In the genomic region with DNA sequence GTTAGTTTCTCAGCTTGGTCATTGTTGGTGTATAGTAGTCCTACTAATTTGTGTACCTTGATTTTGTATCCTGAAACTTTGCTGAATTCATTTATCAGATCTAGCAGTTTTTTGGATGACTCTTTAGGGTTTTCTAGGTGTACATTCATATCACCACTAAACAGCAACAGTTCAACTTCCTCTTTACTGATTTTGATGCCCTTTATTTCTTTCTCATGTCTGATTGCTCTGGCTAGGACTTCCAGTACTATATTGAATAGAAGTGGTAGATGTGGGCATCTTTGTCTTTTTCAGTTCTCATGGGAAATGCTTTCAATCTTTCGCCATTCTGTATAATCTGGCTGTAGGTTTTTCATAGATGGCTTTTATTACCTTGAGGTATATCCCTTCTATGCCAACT, we compare ENCODE assay signal across 18 cellular contexts.
DNase-seq lines count a peak whose midpoint lies in the region; ATAC-seq and TF ChIP-seq lines count a peak whose summit lies in the region.
"Had no signal": no experiment of that assay in that cellular context is flagged by ENCODE, and none has a peak within 500 bp of the region (broad histone marks: within the 10 kb centered on the region; RNA-seq: fewer than 3 reads in every experiment).

No MANE protein-coding gene starts in this region.

- intact Hi-C loops in ascending aorta (cut with DNase I): no loop called here

- H3K9me3 ChIP-seq in ascending aorta: peaks cover 0 to 11% of the 10 kb centered on the region in 2 donors
- H3K9me3 ChIP-seq: Caco-2, HAP-1 had no signal

- H3K4me3 Mint-ChIP-seq in stimulated activated naive B cell treated with anti-CD40 and anti-IgM and Interleukin-4, amounts not matched to agents 10 μg/mL and 1 μg/mL and 100 μg/mL, for 72 hours: no peak overlapping the region
- H3K4me3 Mint-ChIP-seq in HFFc6: no peak overlapping the region
- H3K4me3 Mint-ChIP-seq: CD8-positive, alpha-beta memory T cell; IgD-negative memory B cell had no signal

- H3K36me3 Mint-ChIP-seq in stimulated activated naive B cell treated with anti-CD40 and anti-IgM and Interleukin-4, amounts not matched to agents 10 μg/mL and 1 μg/mL and 100 μg/mL, for 72 hours: peaks cover 0 to 17% of the 10 kb centered on the region in 2 donors
- H3K36me3 Mint-ChIP-seq in HFFc6 (ENCODE audit: low read depth): no peaks in the 10 kb centered on the region

- no peak overlapping the region for H3K27ac Mint-ChIP-seq in stimulated activated naive B cell treated with anti-CD40 and anti-IgM and Interleukin-4, amounts not matched to agents 10 μg/mL and 1 μg/mL and 100 μg/mL, for 72 hours
- no peak overlapping the region for H3K27ac Mint-ChIP-seq in HFFc6
- H3K27ac Mint-ChIP-seq: CD8-positive, alpha-beta memory T cell; IgD-negative memory B cell had no signal

- TF ChIP-seq CTCF in ascending aorta (IDR thresholded peaks at IDR 0.05): no peak
- no peak for TF ChIP-seq CTCF in HFFc6 (IDR thresholded peaks at IDR 0.05)

- peak overlapping the region; percentile 38 to 49 for H3K27ac ChIP-seq in ascending aorta
- H3K27ac ChIP-seq: BLaER1 had no signal

- ATAC-seq in GM18861 (IDR thresholded peaks at IDR 0.05; ENCODE audit: unreplicated experiment): peak; percentile 45
- ATAC-seq in HG03342 (IDR thresholded peaks at IDR 0.05; ENCODE audit: unreplicated experiment): peak; percentile 49
- ATAC-seq in stimulated activated naive B cell treated with anti-CD40 and anti-IgM and Interleukin-4, amounts not matched to agents 10 μg/mL and 1 μg/mL and 100 μg/mL, for 72 hours (replicated peaks): peak; percentile 51 to 59

- no peaks in the 10 kb centered on the region for H3K4me1 Mint-ChIP-seq in stimulated activated naive B cell treated with anti-CD40 and anti-IgM and Interleukin-4, amounts not matched to agents 10 μg/mL and 1 μg/mL and 100 μg/mL, for 72 hours
- H3K4me1 Mint-ChIP-seq in HFFc6 (ENCODE audit: low read depth): no peaks in the 10 kb centered on the region
- H3K4me1 Mint-ChIP-seq: CD8-positive, alpha-beta memory T cell; IgD-negative memory B cell had no signal

- H3K27me3 ChIP-seq in ascending aorta: no peaks in the 10 kb centered on the region
- H3K27me3 ChIP-seq: BLaER1 had no signal

- H3K9me3 Mint-ChIP-seq in stimulated activated naive B cell treated with anti-CD40 and anti-IgM and Interleukin-4, amounts not matched to agents 10 μg/mL and 1 μg/mL and 100 μg/mL, for 72 hours: peaks cover 33 to 34% of the 10 kb centered on the region in 2 donors
- no peaks in the 10 kb centered on the region for H3K9me3 Mint-ChIP-seq in HFFc6

- peaks cover 0 to 3% of the 10 kb centered on the region in 2 donors for H3K4me1 ChIP-seq in ascending aorta
- H3K4me1 ChIP-seq: BLaER1, Caco-2, HAP-1 had no signal

- peaks cover 43 to 50% of the 10 kb centered on the region in 2 donors for H3K27me3 Mint-ChIP-seq in stimulated activated naive B cell treated with anti-CD40 and anti-IgM and Interleukin-4, amounts not matched to agents 10 μg/mL and 1 μg/mL and 100 μg/mL, for 72 hours
- H3K27me3 Mint-ChIP-seq in HFFc6 (ENCODE audit: insufficient read depth): peaks cover 3% of the 10 kb centered on the region; the same call in 1 of the 2 replicates

- H3K4me3 ChIP-seq in ascending aorta: no peak overlapping the region
- H3K4me3 ChIP-seq: BLaER1, HAP-1 had no signal

- no peaks in the 10 kb centered on the region for H3K36me3 ChIP-seq in ascending aorta
- H3K36me3 ChIP-seq: BLaER1, HAP-1 had no signal

- DNase-seq in ascending aorta (ENCODE audit: low spot score in 2 of 2) (no peak), NCI-H510A treated with DMSO at 0.1 percent for 48 hours (lab: John Stamatoyannopoulos, UW) (no peak), HUDEP-2 (lab: John Stamatoyannopoulos, UW; ENCODE audit: unreplicated experiment in 76 of 76) (no peak), middle frontal gyrus (ENCODE audit: extremely low spot score, low spot score) (no peak), HFFc6 (no peak)
- DNase-seq in stimulated activated naive B cell treated with anti-CD40 and anti-IgM and Interleukin-4, amounts not matched to agents 10 μg/mL and 1 μg/mL and 100 μg/mL, for 72 hours: no peak
- DNase-seq: 8988T; AML-193; Caco-2; CD8-positive, alpha-beta memory T cell; DND-41; GDM1; KG1 had no signal
